ENCODE assay signal across 10 cellular contexts in the genomic region with DNA sequence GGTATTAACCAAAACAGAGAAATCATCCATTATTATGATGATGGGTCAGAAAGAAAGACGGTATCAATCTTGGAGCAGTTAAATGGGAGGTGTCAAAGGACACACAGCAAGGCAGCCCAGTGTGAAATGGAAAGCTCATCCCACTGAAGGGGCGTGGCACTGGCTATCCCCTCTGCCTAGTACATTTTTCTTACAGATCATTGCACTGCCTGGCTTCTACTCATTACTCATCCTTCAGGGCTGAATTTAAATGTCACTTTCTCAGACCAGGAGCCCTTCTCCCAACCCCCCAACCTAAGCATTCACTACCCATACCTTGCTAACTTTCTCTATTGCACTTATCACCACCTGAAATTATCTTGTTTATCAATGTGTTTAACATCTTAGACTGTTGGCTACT. TPM values are rescaled to one million over a fixed set of nuclear protein-coding genes. Genes with fewer than 3 reads are reported as not detected.
DNase-seq lines count a peak whose midpoint lies in the region; ATAC-seq lines count a peak whose summit lies in the region.
"Had no signal": no experiment of that assay in that cellular context is flagged by ENCODE, and none has a peak within 500 bp of the region (broad histone marks: within the 10 kb centered on the region; RNA-seq: fewer than 3 reads in every experiment).

No MANE protein-coding gene starts in this region.

- ATAC-seq in right cardiac atrium (peak; percentile 57 to 63), aorta (ENCODE audit: low FRiP score) (peak; percentile 44), HG03135 (IDR thresholded peaks at IDR 0.05; ENCODE audit: unreplicated experiment) (no peak)

- peak overlapping the region; percentile 7 for H3K27ac ChIP-seq in right cardiac atrium (ENCODE audit: low read length)
- no peak overlapping the region for H3K27ac ChIP-seq in aorta (ENCODE audit: low read depth in 1 of 2, low read length in 2 of 2)
- H3K27ac ChIP-seq in neuronal stem cell (replicated peaks; ENCODE audit: low read length): no peak overlapping the region

- H2AFZ ChIP-seq in neuronal stem cell (ENCODE audit: low read length): no peak overlapping the region

- H3K4me2 ChIP-seq in neuronal stem cell (ENCODE audit: insufficient read depth, low read length, poor library complexity, severe bottlenecking): no peak overlapping the region

- WGBS in right cardiac atrium: 72% methylated on average over 2 of the region's 2 CpGs
- 57 to 70% methylated on average over 2 of the region's 2 CpGs for WGBS in aorta, 2 donors
- WGBS in neuronal stem cell (ENCODE audit: extremely low coverage in 2 of 2, insufficient read length in 2 of 2, insufficient replicate concordance in 1 of 2), 2 donors: no CpG with 5 or more reads among the region's 2 CpGs

- H3K4ac ChIP-seq in neuronal stem cell (ENCODE audit: low read length): no peak overlapping the region

- H4K91ac ChIP-seq in neuronal stem cell (ENCODE audit: low read depth, low read length, poor library complexity): no peak overlapping the region

- H3K9ac ChIP-seq in neuronal stem cell (ENCODE audit: low read depth, low read length, poor library complexity): no peak overlapping the region

- no peak overlapping the region for H3K14ac ChIP-seq in neuronal stem cell (ENCODE audit: low read length)

- H3K9me3 ChIP-seq in right cardiac atrium (ENCODE audit: control insufficient read depth, low read length) (no peaks in the 10 kb centered on the region), aorta (ENCODE audit: control insufficient read depth, low read length) (no peaks in the 10 kb centered on the region), neuronal stem cell (replicated peaks in 1 of 2; ENCODE audit: control insufficient read depth in 2 of 2, insufficient read depth in 1 of 2, low read depth in 1 of 2, low read length in 2 of 2) (peaks cover 0 to 2% of the 10 kb centered on the region in 2 donors)
- H3K9me3 ChIP-seq: Caco-2 had no signal

- H3K4me3 ChIP-seq in right cardiac atrium (ENCODE audit: low read length): no peak overlapping the region
- no peak overlapping the region for H3K4me3 ChIP-seq in aorta (ENCODE audit: low read length in 2 of 2)
- no peak overlapping the region for H3K4me3 ChIP-seq in neuronal stem cell (ENCODE audit: low read length in 2 of 2)

- H2AK5ac ChIP-seq in neuronal stem cell (ENCODE audit: low read depth, low read length): no peak overlapping the region

- no peak overlapping the region for H2BK5ac ChIP-seq in neuronal stem cell (ENCODE audit: low read length)

- no peak overlapping the region for H2BK12ac ChIP-seq in neuronal stem cell (ENCODE audit: low read length)

- H2BK120ac ChIP-seq in neuronal stem cell (ENCODE audit: low read depth, low read length): no peak overlapping the region

- no peak overlapping the region for H2BK15ac ChIP-seq in neuronal stem cell (ENCODE audit: low read length)

- DNase-seq in stimulated activated CD4-positive, alpha-beta T cell treated with anti-CD3 and anti-CD28 coated beads, Interleukin-15, amount 100 ng/mL, for 24 hours: peak; percentile 40
- DNase-seq in stimulated activated CD4-positive, alpha-beta T cell treated with anti-CD3 and anti-CD28 coated beads, Interleukin-4, amount 100 ng/mL, for 24 hours: no peak
- DNase-seq in RPMI7951 (ENCODE audit: low read depth) (peak; percentile 10), right cardiac atrium (peak in 1 of 3 donors; percentile 61), aorta (no peak), neuronal stem cell (ENCODE audit: low spot score) (no peak), NCI-H1694 treated with DMSO at 0.1 percent for 48 hours (lab: John Stamatoyannopoulos, UW) (no peak)
- DNase-seq: activated CD8-positive, alpha-beta memory T cell treated with anti-CD3 and anti-CD28 coated beads, Interleukin-2, amount 50 U/mL, for 4 hours; Caco-2 had no signal

- no peaks in the 10 kb centered on the region for H3K79me1 ChIP-seq in neuronal stem cell (ENCODE audit: low read depth, low read length)

- H3K23ac ChIP-seq in neuronal stem cell (ENCODE audit: low read depth, low read length, poor library complexity): no peak overlapping the region

- intact Hi-C loops in right cardiac atrium (cut with DNase I): loop anchor here in 1 of 4 donors (10.0 kb wide), 1 partner anchor 81 kb away; no protein-coding TSS in a partner anchor
- intact Hi-C loops in aorta (cut with DNase I): no loop called here

- H3K36me3 ChIP-seq in aorta (ENCODE audit: control insufficient read depth in 1 of 2, insufficient read depth in 2 of 2, low read length in 1 of 2): no peaks in the 10 kb centered on the region
- H3K36me3 ChIP-seq in neuronal stem cell (replicated peaks in 1 of 2; ENCODE audit: control insufficient read depth in 2 of 2, insufficient read depth in 2 of 2, low read length in 2 of 2): no peaks in the 10 kb centered on the region

- H3K18ac ChIP-seq in neuronal stem cell (ENCODE audit: low read length): no peak overlapping the region

- no peak overlapping the region for H4K8ac ChIP-seq in neuronal stem cell (ENCODE audit: low read depth, low read length)

- H3K4me1 ChIP-seq in right cardiac atrium (ENCODE audit: control insufficient read depth, insufficient read depth, low read length) (peaks cover 16% of the 10 kb centered on the region), aorta (ENCODE audit: control insufficient read depth in 1 of 2, insufficient read depth in 2 of 2, low read length in 2 of 2) (peaks cover 0 to 2% of the 10 kb centered on the region in 2 donors), neuronal stem cell (ENCODE audit: control insufficient read depth in 2 of 2, insufficient read depth in 1 of 2, low read depth in 1 of 2, low read length in 2 of 2) (peaks cover 0 to 3% of the 10 kb centered on the region in 2 donors)

- H3K27me3 ChIP-seq in right cardiac atrium (ENCODE audit: control insufficient read depth, insufficient read depth) (no peaks in the 10 kb centered on the region), aorta (ENCODE audit: control insufficient read depth in 1 of 2, insufficient read depth in 2 of 2, low read length in 1 of 2) (no peaks in the 10 kb centered on the region), neuronal stem cell (ENCODE audit: control insufficient read depth in 3 of 3, insufficient read depth in 3 of 3, low read depth in 1 of 3, low read length in 3 of 3) (no peaks in the 10 kb centered on the region)

RNA-seq across cellular contexts. Expression of a gene that starts 10.1 kb away (rescaled TPM):
- total RNA-seq in RPMI7951 (2014; rRNA removed; shearing (Covaris generic)): 59.0 and 72.1 TPM in 2 replicates
- 100 to 1,000 TPM in 1 of 4 donors, 10 to 100 TPM in 3; 76.6 to 106 (median 88.0) TPM for total RNA-seq in right cardiac atrium
- polyA plus RNA-seq in right cardiac atrium: 33.1 TPM
- total RNA-seq in aorta: 100 to 1,000 TPM; 115 to 132 TPM
- 10 to 100 TPM; 24.3 to 34.0 TPM for polyA plus RNA-seq in aorta
- 2.8 TPM for polyA plus RNA-seq in neuronal stem cell (2013, experiment 1 of 2)
- polyA plus RNA-seq in neuronal stem cell (2013, experiment 2 of 2): 2.6 TPM

Comparison
In these comparisons a context has a peak if more than half of its experiments do, and no peak if none do; other contexts are left out.
1. DNase-seq: peak in stimulated activated CD4-positive, alpha-beta T cell treated with anti-CD3 and anti-CD28 coated beads, Interleukin-15, amount 100 ng/mL, for 24 hours (single experiment) and RPMI7951 (single experiment); none in stimulated activated CD4-positive, alpha-beta T cell treated with anti-CD3 and anti-CD28 coated beads, Interleukin-4, amount 100 ng/mL, for 24 hours (single experiment), aorta (0 of 2), neuronal stem cell (single experiment) and NCI-H1694 treated with DMSO at 0.1 percent for 48 hours (single experiment).